In the genomic region with DNA sequence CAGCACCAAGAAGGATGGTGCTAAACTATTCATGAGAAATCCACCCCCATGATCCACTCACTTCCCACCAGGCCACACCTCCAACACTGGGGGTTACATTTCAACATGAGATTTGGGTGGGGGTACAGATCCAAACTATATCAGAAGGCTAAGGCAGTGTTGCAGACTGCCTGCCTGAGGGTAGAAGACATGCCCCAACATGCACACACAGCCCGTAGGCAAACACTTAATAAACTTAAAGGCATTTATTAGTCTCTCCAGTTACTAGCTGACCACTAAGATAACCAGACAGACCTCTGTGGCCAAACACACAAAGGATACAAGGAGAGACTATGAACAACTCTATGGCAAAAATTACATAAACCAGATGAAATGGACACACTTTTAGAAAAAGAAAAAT, we compare ENCODE assay signal across 1 cellular context.
TF ChIP-seq lines count a peak whose summit lies in the region.

No MANE protein-coding gene starts in this region.

TF ChIP-seq in WTC11, 78 proteins besides CTCF, POLR2A, EP300 and RAD21:
- no peak for TF ChIP-seq ZNF423 (CRISPR knock-in tag; IDR thresholded peaks at IDR 0.05)
- TF ChIP-seq, protein P1, sequence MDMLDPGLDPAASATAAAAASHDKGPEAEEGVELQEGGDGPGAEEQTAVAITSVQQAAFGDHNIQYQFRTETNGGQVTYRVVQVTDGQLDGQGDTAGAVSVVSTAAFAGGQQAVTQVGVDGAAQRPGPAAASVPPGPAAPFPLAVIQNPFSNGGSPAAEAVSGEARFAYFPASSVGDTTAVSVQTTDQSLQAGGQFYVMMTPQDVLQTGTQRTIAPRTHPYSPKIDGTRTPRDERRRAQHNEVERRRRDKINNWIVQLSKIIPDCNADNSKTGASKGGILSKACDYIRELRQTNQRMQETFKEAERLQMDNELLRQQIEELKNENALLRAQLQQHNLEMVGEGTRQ (CRISPR knock-in tag; IDR thresholded peaks at IDR 0.05), result no peak
- no peak for TF ChIP-seq NR3C1 (CRISPR knock-in tag; conservative IDR thresholded peaks at IDR 0.05; ENCODE audit: low read depth)
- no peak for TF ChIP-seq ZNF416 (CRISPR knock-in tag; IDR thresholded peaks at IDR 0.05)
